5 cellular contexts compared by ENCODE assay signal in genomic region chr1:92094112-92094511, GRCh38. TPM values are rescaled to one million over a fixed set of nuclear protein-coding genes. Genes with fewer than 3 reads are reported as not detected.
"Had no signal": no experiment of that assay in that cellular context is flagged by ENCODE, and none has a peak within 500 bp of the region (broad histone marks: within the 10 kb centered on the region; RNA-seq: fewer than 3 reads in every experiment).

No MANE protein-coding gene starts in this region.

- ATAC-seq: GM23338 had no signal

- H3K27ac Mint-ChIP-seq: GM23338 had no signal

- H3K4me2 ChIP-seq: GM23338 had no signal

- H3K9me3 Mint-ChIP-seq: GM23338 had no signal

- H3K4me3 ChIP-seq: GM23338 had no signal

- H3K4me3 Mint-ChIP-seq: GM23338 had no signal

- DNase-seq: H7, HCEC 1CT, IMR-90 had no signal

- H2AFZ ChIP-seq: GM23338 had no signal

RNA-seq across cellular contexts. Expression of gene SETSIP, which starts 18.9 kb away (rescaled TPM):
- total RNA-seq: H1, H7, IMR-90 had no signal
- polyA plus RNA-seq: IMR-90 had no signal
